Comparison of ENCODE assay signal across 1 cellular context in genomic region chr13:100234524-100235136, GRCh38.
TF ChIP-seq lines count a peak whose summit lies in the region.

No MANE protein-coding gene starts in this region.

TF ChIP-seq in SK-N-SH treated with all-trans-retinoic acid at 6 μM for 48 hours, 23 proteins besides CTCF, POLR2A, EP300 and RAD21 (continued from another document):
- TF ChIP-seq TSHZ2 (CRISPR knock-in tag; IDR thresholded peaks at IDR 0.05) (no peak), TCF4 (CRISPR knock-in tag; IDR thresholded peaks at IDR 0.05; ENCODE audit: borderline replicate concordance) (no peak), SNAI2 (CRISPR knock-in tag; IDR thresholded peaks at IDR 0.05) (no peak), OSR1 (CRISPR knock-in tag; IDR thresholded peaks at IDR 0.05) (no peak), CREB5 (CRISPR knock-in tag; IDR thresholded peaks at IDR 0.05; ENCODE audit: low read depth) (no peak)
